ENCODE assay signal across 8 cellular contexts in the genomic region with DNA sequence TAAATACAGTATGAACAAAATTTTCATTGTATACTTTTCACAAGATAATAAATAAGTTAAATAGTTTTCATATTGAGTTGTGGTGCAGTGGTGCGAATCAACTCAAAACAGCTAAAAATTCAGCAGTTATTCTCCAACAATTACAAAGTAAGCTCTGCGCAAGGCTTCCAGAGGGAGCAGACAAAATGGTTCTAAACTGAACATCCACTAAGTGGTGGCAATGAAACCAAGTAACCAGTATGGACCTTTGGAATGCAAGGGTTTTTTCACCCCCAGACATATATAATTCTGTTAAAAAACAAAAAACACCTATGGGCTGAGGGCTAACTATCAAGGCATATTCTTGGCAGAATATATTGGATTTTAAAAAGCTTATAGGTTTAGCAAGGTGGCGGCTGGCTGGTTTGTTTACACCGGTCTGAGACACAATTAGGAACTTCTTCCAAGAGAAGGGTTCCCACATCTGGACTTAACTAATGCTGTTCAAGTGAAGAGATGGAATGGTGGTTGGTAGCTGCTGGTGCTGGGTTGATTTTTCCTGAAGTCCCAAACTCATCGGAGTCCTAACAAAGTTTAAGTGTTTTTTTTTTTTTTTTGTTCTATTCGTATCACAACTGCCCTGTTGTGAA. TPM values are rescaled to one million over a fixed set of nuclear protein-coding genes. Genes with fewer than 3 reads are reported as not detected.
DNase-seq lines count a peak whose midpoint lies in the region; ATAC-seq, FAIRE-seq and TF ChIP-seq lines count a peak whose summit lies in the region.

No MANE protein-coding gene starts in this region.

- DNase-seq in RWPE2 (ENCODE audit: low spot score) (no peak), epithelial cell of proximal tubule (ENCODE audit: low read depth) (no peak), neuronal stem cell (ENCODE audit: low spot score) (no peak), C1 segment of cervical spinal cord (lab: John Stamatoyannopoulos, UW) (no peak), urothelium cell line (ENCODE audit: low spot score) (no peak)

- peaks cover 18% of the 10 kb centered on the region for H3K79me1 ChIP-seq in neuronal stem cell (ENCODE audit: low read depth, low read length)

- H3K14ac ChIP-seq in neuronal stem cell (ENCODE audit: low read length), result no peak overlapping the region

- no peak overlapping the region for H4K8ac ChIP-seq in neuronal stem cell (ENCODE audit: low read depth, low read length)

- FAIRE-seq in urothelium cell line (lab: Jason Lieb, UNC), result no peak

- H3K36me3 ChIP-seq in RWPE2 (ENCODE audit: low read depth) (peaks cover 42% of the 10 kb centered on the region), neuronal stem cell (replicated peaks in 1 of 2; ENCODE audit: control insufficient read depth in 2 of 2, insufficient read depth in 2 of 2, low read length in 2 of 2) (peaks cover 11 to 28% of the 10 kb centered on the region in 2 donors)

- peaks cover 30% of the 10 kb centered on the region for H3K4me1 ChIP-seq in RWPE2 (ENCODE audit: insufficient read depth, poor library complexity, severe bottlenecking)
- H3K4me1 ChIP-seq in neuronal stem cell (ENCODE audit: control insufficient read depth in 2 of 2, insufficient read depth in 1 of 2, low read depth in 1 of 2, low read length in 2 of 2), result peaks cover 32 to 47% of the 10 kb centered on the region in 2 donors

- no peak overlapping the region for H2BK120ac ChIP-seq in neuronal stem cell (ENCODE audit: low read depth, low read length)

- no peaks in the 10 kb centered on the region for H3K9me3 ChIP-seq in RWPE2 (ENCODE audit: severe bottlenecking)
- H3K9me3 ChIP-seq in neuronal stem cell (replicated peaks in 1 of 2; ENCODE audit: control insufficient read depth in 2 of 2, insufficient read depth in 1 of 2, low read depth in 1 of 2, low read length in 2 of 2), result no peaks in the 10 kb centered on the region

- peak overlapping the region; percentile 48 for H3K4me2 ChIP-seq in neuronal stem cell (ENCODE audit: insufficient read depth, low read length, poor library complexity, severe bottlenecking)

- ATAC-seq in RWPE2 (ENCODE audit: low read depth) (no peak), GM21723 (IDR thresholded peaks at IDR 0.05; ENCODE audit: unreplicated experiment) (no peak), GM18873 (IDR thresholded peaks at IDR 0.05; ENCODE audit: low FRiP score, unreplicated experiment) (no peak)

- H4K91ac ChIP-seq in neuronal stem cell (ENCODE audit: low read depth, low read length, poor library complexity), result no peak overlapping the region

- H2BK15ac ChIP-seq in neuronal stem cell (ENCODE audit: low read length), result no peak overlapping the region

- no peak overlapping the region for H2AK5ac ChIP-seq in neuronal stem cell (ENCODE audit: low read depth, low read length)

- H3K9ac ChIP-seq in neuronal stem cell (ENCODE audit: low read depth, low read length, poor library complexity), result no peak overlapping the region

- WGBS in neuronal stem cell (ENCODE audit: extremely low coverage in 2 of 2, insufficient read length in 2 of 2, insufficient replicate concordance in 1 of 2), 2 donors, result no CpG with 5 or more reads among the region's 6 CpGs

- H3K4me3 ChIP-seq in GM08714 (ENCODE audit: low read length) (peak overlapping the region; percentile 73), RWPE2 (ENCODE audit: severe bottlenecking) (peak overlapping the region; percentile 85), epithelial cell of proximal tubule (ENCODE audit: low read depth, low read length) (peak overlapping the region; percentile 66), neuronal stem cell (ENCODE audit: low read length in 2 of 2) (peak overlapping the region; percentile 62 to 93)

- H3K18ac ChIP-seq in neuronal stem cell (ENCODE audit: low read length), result no peak overlapping the region

- H2BK12ac ChIP-seq in neuronal stem cell (ENCODE audit: low read length), result no peak overlapping the region

- TF ChIP-seq CTCF in RWPE2 (IDR thresholded peaks at IDR 0.05; ENCODE audit: poor library complexity, severe bottlenecking) (no peak), epithelial cell of proximal tubule (conservative IDR thresholded peaks at IDR 0.05; ENCODE audit: low read depth, low read length) (no peak)

- peak overlapping the region; percentile 63 for H2BK5ac ChIP-seq in neuronal stem cell (ENCODE audit: low read length)

- H3K27me3 ChIP-seq in RWPE2 (ENCODE audit: insufficient read depth, poor library complexity, severe bottlenecking), result no peaks in the 10 kb centered on the region
- peaks cover 0 to 2% (median 0%) of the 10 kb centered on the region in 3 experiments for H3K27me3 ChIP-seq in neuronal stem cell (ENCODE audit: control insufficient read depth in 3 of 3, insufficient read depth in 3 of 3, low read depth in 1 of 3, low read length in 3 of 3)

- no peak overlapping the region for H3K4ac ChIP-seq in neuronal stem cell (ENCODE audit: low read length)

- H3K27ac ChIP-seq in RWPE2 (ENCODE audit: poor library complexity, severe bottlenecking) (peak overlapping the region; percentile 97), neuronal stem cell (replicated peaks; ENCODE audit: low read length) (no peak overlapping the region)

- H2AFZ ChIP-seq in neuronal stem cell (ENCODE audit: low read length), result no peak overlapping the region

- no peak overlapping the region for H3K23ac ChIP-seq in neuronal stem cell (ENCODE audit: low read depth, low read length, poor library complexity)

RNA-seq across cellular contexts. Expression of a gene that starts 2.9 kb away (rescaled TPM):
- 8.2 and 10.5 TPM in 2 replicates for total RNA-seq in epithelial cell of proximal tubule
- 39.5 TPM for polyA plus RNA-seq in neuronal stem cell (2013, experiment 1 of 2)
- polyA plus RNA-seq in neuronal stem cell (2013, experiment 2 of 2), result 40.0 TPM
